21 cellular contexts compared by ENCODE assay signal in genomic region chr22:26770624-26771023, GRCh38.
DNase-seq lines count a peak whose midpoint lies in the region; ATAC-seq and TF ChIP-seq lines count a peak whose summit lies in the region.
"Had no signal": no experiment of that assay in that cellular context is flagged by ENCODE, and none has a peak within 500 bp of the region (broad histone marks: within the 10 kb centered on the region; RNA-seq: fewer than 3 reads in every experiment).

No MANE protein-coding gene starts in this region.

- H3K9me3 ChIP-seq in upper lobe of right lung: no peaks in the 10 kb centered on the region
- H3K9me3 ChIP-seq: colonic mucosa, mucosa of descending colon had no signal

- H3K27ac ChIP-seq in upper lobe of right lung: no peak overlapping the region
- H3K27ac ChIP-seq: BLaER1 treated with 17β-estradiol and CSF1 and Interleukin-3, amounts not matched to agents 10 nM and 100 nM; colonic mucosa; hepatocyte had no signal

- no peak overlapping the region for H3K4me3 ChIP-seq in choroid plexus epithelial cell (ENCODE audit: low read depth, low read length)
- H3K4me3 ChIP-seq in upper lobe of right lung: no peak overlapping the region
- H3K4me3 ChIP-seq: BLaER1 treated with 17β-estradiol and CSF1 and Interleukin-3, amounts not matched to agents 10 nM and 100 nM; colonic mucosa; hepatocyte; mucosa of descending colon had no signal

- TF ChIP-seq CTCF in choroid plexus epithelial cell (conservative IDR thresholded peaks at IDR 0.05; ENCODE audit: low read depth, low read length) (no peak), upper lobe of right lung (IDR thresholded peaks at IDR 0.05) (no peak)

- DNase-seq in GF-D8 (lab: John Stamatoyannopoulos, UW) (peak; percentile 20), MV-4-11 (lab: John Stamatoyannopoulos, UW) (peak; percentile 29), choroid plexus epithelial cell (ENCODE audit: low read depth) (peak; percentile 83), renal cortical epithelial cell (ENCODE audit: low read depth) (peak; percentile 23), upper lobe of right lung (no peak), GOT3 (lab: John Stamatoyannopoulos, UW) (no peak)
- DNase-seq: activated CD8-positive, alpha-beta memory T cell treated with anti-CD3 and anti-CD28 coated beads for 24 hours; activated naive CD4-positive, alpha-beta T cell treated with anti-CD3 and anti-CD28 coated beads, Interleukin-2, amount 50 U/mL, for 16 hours; activated T-cell treated with anti-CD3 and anti-CD28 coated beads, Interleukin-2, amount 50 U/mL, for 72 hours; colonic mucosa; endodermal cell; KG1; mucosa of descending colon; NCI-H1105 treated with DMSO at 0.1 percent for 48 hours; NCI-H2081 treated with DMSO at 0.1 percent for 48 hours; NCI-H510A treated with DMSO at 0.1 percent for 48 hours; small intestine; stimulated activated CD4-positive, alpha-beta T cell treated with anti-CD3 and anti-CD28 coated beads, Interleukin-4, amount 100 ng/mL, for 24 hours had no signal

- H3K27me3 ChIP-seq in upper lobe of right lung: no peaks in the 10 kb centered on the region
- H3K27me3 ChIP-seq: BLaER1 treated with 17β-estradiol and CSF1 and Interleukin-3, amounts not matched to agents 10 nM and 100 nM; colonic mucosa; hepatocyte had no signal

- no peak for ATAC-seq in upper lobe of right lung
- ATAC-seq in HG03520 (IDR thresholded peaks at IDR 0.05; ENCODE audit: unreplicated experiment): no peak
- ATAC-seq: activated T-cell treated with anti-CD3 and anti-CD28 coated beads, Interleukin-2, amount 50 U/mL, for 72 hours; mucosa of descending colon had no signal

- no peaks in the 10 kb centered on the region for H3K4me1 ChIP-seq in upper lobe of right lung
- H3K4me1 ChIP-seq: colonic mucosa had no signal

- no peaks in the 10 kb centered on the region for H3K36me3 ChIP-seq in upper lobe of right lung
- H3K36me3 ChIP-seq: colonic mucosa had no signal

- intact Hi-C loops in upper lobe of right lung (cut with DNase I): no loop called here

Comparison
In these comparisons a context has a peak if more than half of its experiments do, and no peak if none do; other contexts are left out.
1. DNase-seq: peak in GF-D8 (single experiment), MV-4-11 (single experiment), choroid plexus epithelial cell (single experiment) and renal cortical epithelial cell (single experiment); none in upper lobe of right lung (single experiment) and GOT3 (single experiment).